ENCODE assay signal across 10 cellular contexts in the genomic region with DNA sequence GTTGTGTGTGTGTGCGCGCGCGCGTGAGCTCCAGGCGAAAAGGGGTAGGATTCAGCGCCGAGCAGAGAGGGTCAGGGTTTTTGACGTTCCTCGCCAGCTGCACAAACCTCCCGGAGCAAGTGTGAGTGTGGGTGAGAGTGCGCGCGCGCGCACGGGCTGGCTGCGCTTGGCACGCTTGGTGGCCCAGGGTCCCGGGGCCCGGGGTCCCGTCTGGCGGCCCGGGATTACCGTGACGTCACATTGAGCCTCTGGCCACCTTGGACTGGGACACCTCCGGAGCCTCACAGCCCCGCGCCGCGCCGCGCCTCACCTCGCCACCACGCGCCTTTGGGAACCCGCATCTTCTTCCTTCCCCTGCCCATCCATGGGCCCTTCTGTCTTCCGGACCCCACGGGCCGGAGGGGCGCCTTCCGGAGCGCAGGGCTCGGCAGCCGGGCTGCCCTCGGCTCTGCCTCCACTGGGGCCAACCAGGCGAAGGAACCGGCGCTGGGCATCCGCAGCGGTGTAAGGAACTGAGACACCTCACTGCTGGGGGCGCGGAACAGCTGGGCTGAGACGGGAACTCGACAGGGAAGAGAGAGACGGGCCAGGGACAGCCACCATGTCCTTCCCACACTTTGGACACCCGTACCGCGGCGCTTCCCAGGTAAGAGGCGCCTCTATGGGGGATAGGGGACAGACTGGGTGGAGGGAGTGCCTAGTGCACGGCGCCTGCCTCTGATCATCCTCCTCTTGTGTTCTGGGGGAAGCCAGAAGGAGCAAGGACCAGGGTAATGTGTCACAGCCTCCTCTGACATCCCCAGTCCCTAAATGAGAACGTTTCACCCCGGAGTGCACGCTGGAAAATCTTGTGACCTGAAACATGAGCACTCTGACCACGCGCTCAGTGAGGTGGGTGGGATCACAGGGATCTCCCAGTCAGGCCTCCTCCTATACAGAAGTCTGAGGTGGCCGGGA. TPM values are rescaled to one million over a fixed set of nuclear protein-coding genes. Genes with fewer than 3 reads are reported as not detected.
DNase-seq lines count a peak whose midpoint lies in the region; ATAC-seq and TF ChIP-seq lines count a peak whose summit lies in the region.
"Had no signal": no experiment of that assay in that cellular context is flagged by ENCODE, and none has a peak within 500 bp of the region (broad histone marks: within the 10 kb centered on the region; RNA-seq: fewer than 3 reads in every experiment).

No MANE protein-coding gene starts in this region.

- TF ChIP-seq CTCF in parathyroid adenoma (IDR thresholded peaks at IDR 0.05): no peak

- no peak for ATAC-seq in HG02970 (IDR thresholded peaks at IDR 0.05; ENCODE audit: low FRiP score, unreplicated experiment)

- H3K9ac ChIP-seq in parathyroid adenoma: no peak overlapping the region

- H3K4me1 ChIP-seq in iPS DF 6.9 (ENCODE audit: control insufficient read depth, insufficient read depth, low read length): peaks cover 2% of the 10 kb centered on the region; the same call in 1 of the 2 replicates
- H3K4me1 ChIP-seq in parathyroid adenoma: no peaks in the 10 kb centered on the region

- peak overlapping the region; percentile 34 for H3K4me2 ChIP-seq in parathyroid adenoma (ENCODE audit: low read length)

- H3K27ac ChIP-seq in iPS DF 6.9 (ENCODE audit: low read length) (no peak overlapping the region), parathyroid adenoma (no peak overlapping the region)

- no peak overlapping the region for H2AFZ ChIP-seq in parathyroid adenoma

- in situ Hi-C loops in SK-MEL-5 (cut with HindIII; ENCODE audit: low pct_unique_long_range_greater_than_20kb, low sequenced_read_pairs): no loop called here

- H3K4me3 ChIP-seq in iPS DF 6.9 (ENCODE audit: low read length): peak overlapping the region; percentile 38; the same call in 1 of the 2 replicates
- H3K4me3 ChIP-seq in parathyroid adenoma (ENCODE audit: low read depth, low read length): no peak overlapping the region

- no peaks in the 10 kb centered on the region for H3K79me2 ChIP-seq in parathyroid adenoma

- no peaks in the 10 kb centered on the region for H3K9me3 ChIP-seq in iPS DF 6.9 (ENCODE audit: control insufficient read depth, insufficient read depth, low read length)
- no peaks in the 10 kb centered on the region for H3K9me3 ChIP-seq in parathyroid adenoma (ENCODE audit: control insufficient read depth, low read length)

- H3K36me3 ChIP-seq in iPS DF 6.9 (ENCODE audit: control insufficient read depth, insufficient read depth, low read length) (no peaks in the 10 kb centered on the region), parathyroid adenoma (ENCODE audit: control insufficient read depth, insufficient read depth, low read length) (no peaks in the 10 kb centered on the region)

- H3K27me3 ChIP-seq in iPS DF 6.9 (ENCODE audit: control insufficient read depth, insufficient read depth, low read length): peaks cover 56% of the 10 kb centered on the region
- H3K27me3 ChIP-seq in parathyroid adenoma (ENCODE audit: control insufficient read depth, insufficient read depth, low read length): no peaks in the 10 kb centered on the region

- no CpG with 5 or more reads among the region's 69 CpGs for WGBS in iPS DF 6.9 (ENCODE audit: insufficient coverage, insufficient read length)

- DNase-seq in Daoy (ENCODE audit: low read depth) (peak; percentile 19), SK-MEL-5 (ENCODE audit: low read depth, low spot score) (peak; percentile 80), iPS DF 6.9 (ENCODE audit: low read depth, low spot score) (no peak), 8988T (no peak)
- no peak for DNase-seq in stimulated activated CD4-positive, alpha-beta T cell treated with anti-CD3 and anti-CD28 coated beads, Interleukin-12 subunit alpha, Interleukin-12 subunit beta, amount 100 ng/mL, for 4 hours
- DNase-seq in activated CD4-positive, alpha-beta T cell treated with anti-CD3 and anti-CD28 coated beads, Interleukin-2, amount 50 U/mL, for 4 hours: no peak
- DNase-seq: activated CD4-positive, alpha-beta memory T cell treated with anti-CD3 and anti-CD28 coated beads, Interleukin-2, amount 10 ng/mL, durations not matched to agents 7 days and 5 days; NCI-H524 treated with DMSO at 0.1 percent for 48 hours had no signal

RNA-seq across cellular contexts. Expression of gene IRX6, which starts 0.8 kb away (rescaled TPM):
- 0.15 and 0.23 TPM in 2 replicates for total RNA-seq in Daoy (2014; rRNA removed; shearing (Covaris generic))
- total RNA-seq in SK-MEL-5 (2014; rRNA removed; shearing (Covaris generic)): 3.2 TPM in 2 replicates
- polyA plus RNA-seq in SK-MEL-5 (2015; cell fraction: cytosol; rRNA removed): 5.6 and 6.1 TPM in 2 replicates
- 12.7 and 12.9 TPM in 2 replicates for polyA plus RNA-seq in SK-MEL-5 (2015; cell fraction: nucleus; rRNA removed)
- total RNA-seq: activated CD4-positive, alpha-beta memory T cell treated with anti-CD3 and anti-CD28 coated beads, Interleukin-2, amount 10 ng/mL, durations not matched to agents 7 days and 5 days had no signal

Comparison
In these comparisons a context has a peak if more than half of its experiments do, and no peak if none do; other contexts are left out.
1. DNase-seq: peak in Daoy (single experiment) and SK-MEL-5 (single experiment); none in iPS DF 6.9 (single experiment), stimulated activated CD4-positive, alpha-beta T cell treated with anti-CD3 and anti-CD28 coated beads, Interleukin-12 subunit alpha, Interleukin-12 subunit beta, amount 100 ng/mL, for 4 hours (single experiment), activated CD4-positive, alpha-beta T cell treated with anti-CD3 and anti-CD28 coated beads, Interleukin-2, amount 50 U/mL, for 4 hours (0 of 2) and 8988T (single experiment).